Comparison of ENCODE assay signal across 2 cellular contexts in the genomic region with DNA sequence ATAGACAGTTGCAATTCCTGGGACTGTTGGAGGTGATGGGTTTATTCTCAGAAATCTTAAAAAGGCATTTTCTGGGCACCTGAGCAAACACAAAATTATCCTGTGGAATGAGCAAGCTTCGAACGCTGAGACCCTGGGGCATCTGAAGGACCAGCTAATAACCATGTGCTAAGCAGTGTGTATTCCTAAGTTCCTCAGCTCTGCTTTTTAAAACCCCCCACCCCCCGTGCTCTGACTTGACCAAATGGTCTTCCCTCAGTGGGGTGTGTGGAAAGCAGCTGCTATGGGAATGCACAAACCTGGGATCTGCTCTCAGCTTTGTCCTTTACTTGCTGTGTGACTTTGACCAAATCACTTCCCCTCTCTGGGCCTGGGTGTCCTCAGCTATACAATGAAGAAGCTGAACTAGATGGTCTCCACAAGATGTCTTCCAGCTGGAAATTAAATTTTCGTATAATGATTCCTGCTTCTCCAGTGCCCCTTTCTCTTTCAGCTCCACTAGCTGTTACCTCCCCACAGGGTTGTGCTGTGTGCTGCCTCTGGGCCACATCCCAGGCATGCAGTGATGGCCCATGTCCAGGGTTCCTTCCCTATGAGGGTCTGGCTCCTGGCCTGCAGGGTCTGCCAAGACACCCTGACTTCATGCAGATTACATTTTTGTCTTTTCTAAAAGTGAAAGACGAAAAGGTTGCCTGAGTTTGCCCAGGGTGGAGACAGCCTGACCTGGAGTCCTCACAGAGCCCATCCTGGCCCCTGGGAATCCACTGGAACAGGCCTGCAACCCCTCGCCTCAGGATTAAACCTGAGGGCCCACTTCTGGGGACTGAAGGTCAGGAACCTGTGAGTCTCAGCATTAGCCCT.
TF ChIP-seq lines count a peak whose summit lies in the region.

No MANE protein-coding gene starts in this region.

TF ChIP-seq in A549, 52 proteins besides CTCF, POLR2A, EP300 and RAD21:
- no peak for TF ChIP-seq ESRRA (IDR thresholded peaks at IDR 0.05; ENCODE audit: borderline replicate concordance, low read length)
- TF ChIP-seq RNF2 (IDR thresholded peaks at IDR 0.05; ENCODE audit: borderline replicate concordance, low read depth), result no peak
- no peak for TF ChIP-seq NFE2L2 (conservative IDR thresholded peaks at IDR 0.05; ENCODE audit: low read length)
- no peak for TF ChIP-seq RARB (CRISPR knock-in tag; IDR thresholded peaks at IDR 0.05)
- no peak for TF ChIP-seq HOXB13 (CRISPR knock-in tag; IDR thresholded peaks at IDR 0.05; ENCODE audit: low read depth)

TF ChIP-seq in K562, 482 proteins besides CTCF, POLR2A, EP300 and RAD21:
- TF ChIP-seq POLR3A (IDR thresholded peaks at IDR 0.05; ENCODE audit: borderline replicate concordance, extremely low read depth, insufficient read depth, insufficient read length), result no peak
- no peak for TF ChIP-seq BHLHE40 (IDR thresholded peaks at IDR 0.05; ENCODE audit: low read length)
- TF ChIP-seq, protein P1, sequence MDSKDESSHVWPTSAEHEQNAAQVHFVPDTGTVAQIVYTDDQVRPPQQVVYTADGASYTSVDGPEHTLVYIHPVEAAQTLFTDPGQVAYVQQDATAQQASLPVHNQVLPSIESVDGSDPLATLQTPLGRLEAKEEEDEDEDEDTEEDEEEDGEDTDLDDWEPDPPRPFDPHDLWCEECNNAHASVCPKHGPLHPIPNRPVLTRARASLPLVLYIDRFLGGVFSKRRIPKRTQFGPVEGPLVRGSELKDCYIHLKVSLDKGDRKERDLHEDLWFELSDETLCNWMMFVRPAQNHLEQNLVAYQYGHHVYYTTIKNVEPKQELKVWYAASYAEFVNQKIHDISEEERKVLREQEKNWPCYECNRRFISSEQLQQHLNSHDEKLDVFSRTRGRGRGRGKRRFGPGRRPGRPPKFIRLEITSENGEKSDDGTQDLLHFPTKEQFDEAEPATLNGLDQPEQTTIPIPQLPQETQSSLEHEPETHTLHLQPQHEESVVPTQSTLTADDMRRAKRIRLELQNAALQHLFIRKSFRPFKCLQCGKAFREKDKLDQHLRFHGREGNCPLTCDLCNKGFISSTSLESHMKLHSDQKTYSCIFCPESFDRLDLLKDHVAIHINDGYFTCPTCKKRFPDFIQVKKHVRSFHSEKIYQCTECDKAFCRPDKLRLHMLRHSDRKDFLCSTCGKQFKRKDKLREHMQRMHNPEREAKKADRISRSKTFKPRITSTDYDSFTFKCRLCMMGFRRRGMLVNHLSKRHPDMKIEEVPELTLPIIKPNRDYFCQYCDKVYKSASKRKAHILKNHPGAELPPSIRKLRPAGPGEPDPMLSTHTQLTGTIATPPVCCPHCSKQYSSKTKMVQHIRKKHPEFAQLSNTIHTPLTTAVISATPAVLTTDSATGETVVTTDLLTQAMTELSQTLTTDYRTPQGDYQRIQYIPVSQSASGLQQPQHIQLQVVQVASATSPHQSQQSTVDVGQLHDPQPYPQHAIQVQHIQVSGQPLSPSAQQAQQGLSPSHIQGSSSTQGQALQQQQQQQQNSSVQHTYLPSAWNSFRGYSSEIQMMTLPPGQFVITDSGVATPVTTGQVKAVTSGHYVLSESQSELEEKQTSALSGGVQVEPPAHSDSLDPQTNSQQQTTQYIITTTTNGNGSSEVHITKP (IDR thresholded peaks at IDR 0.05; ENCODE audit: partially characterized antibody), result no peak
- no peak for TF ChIP-seq ZNF561 (CRISPR knock-in tag; conservative IDR thresholded peaks at IDR 0.05)
- TF ChIP-seq, protein P2, sequence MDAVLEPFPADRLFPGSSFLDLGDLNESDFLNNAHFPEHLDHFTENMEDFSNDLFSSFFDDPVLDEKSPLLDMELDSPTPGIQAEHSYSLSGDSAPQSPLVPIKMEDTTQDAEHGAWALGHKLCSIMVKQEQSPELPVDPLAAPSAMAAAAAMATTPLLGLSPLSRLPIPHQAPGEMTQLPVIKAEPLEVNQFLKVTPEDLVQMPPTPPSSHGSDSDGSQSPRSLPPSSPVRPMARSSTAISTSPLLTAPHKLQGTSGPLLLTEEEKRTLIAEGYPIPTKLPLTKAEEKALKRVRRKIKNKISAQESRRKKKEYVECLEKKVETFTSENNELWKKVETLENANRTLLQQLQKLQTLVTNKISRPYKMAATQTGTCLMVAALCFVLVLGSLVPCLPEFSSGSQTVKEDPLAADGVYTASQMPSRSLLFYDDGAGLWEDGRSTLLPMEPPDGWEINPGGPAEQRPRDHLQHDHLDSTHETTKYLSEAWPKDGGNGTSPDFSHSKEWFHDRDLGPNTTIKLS (IDR thresholded peaks at IDR 0.05; ENCODE audit: borderline replicate concordance, low read depth), result no peak
- TF ChIP-seq ZNF217 (CRISPR knock-in tag; IDR thresholded peaks at IDR 0.05), result 0 out of 2 replicates have a peak, but pooled peaks have one; percentile 64
- TF ChIP-seq EHMT2 (IDR thresholded peaks at IDR 0.05), result no peak
- peak; percentile 83 for TF ChIP-seq ZFP36 (IDR thresholded peaks at IDR 0.05; ENCODE audit: low read depth, low read length, partially characterized antibody)
- TF ChIP-seq FOXJ2 (tag; IDR thresholded peaks at IDR 0.05), result no peak
- TF ChIP-seq SMAD4 (CRISPR knock-in tag; conservative IDR thresholded peaks at IDR 0.05), result 0 out of 2 replicates have a peak, but pooled peaks have one; percentile 29
- TF ChIP-seq ZNF586 (CRISPR knock-in tag; conservative IDR thresholded peaks at IDR 0.05), result no peak
- TF ChIP-seq ZNF41 (CRISPR knock-in tag; conservative IDR thresholded peaks at IDR 0.05), result no peak
- TF ChIP-seq, protein P3, sequence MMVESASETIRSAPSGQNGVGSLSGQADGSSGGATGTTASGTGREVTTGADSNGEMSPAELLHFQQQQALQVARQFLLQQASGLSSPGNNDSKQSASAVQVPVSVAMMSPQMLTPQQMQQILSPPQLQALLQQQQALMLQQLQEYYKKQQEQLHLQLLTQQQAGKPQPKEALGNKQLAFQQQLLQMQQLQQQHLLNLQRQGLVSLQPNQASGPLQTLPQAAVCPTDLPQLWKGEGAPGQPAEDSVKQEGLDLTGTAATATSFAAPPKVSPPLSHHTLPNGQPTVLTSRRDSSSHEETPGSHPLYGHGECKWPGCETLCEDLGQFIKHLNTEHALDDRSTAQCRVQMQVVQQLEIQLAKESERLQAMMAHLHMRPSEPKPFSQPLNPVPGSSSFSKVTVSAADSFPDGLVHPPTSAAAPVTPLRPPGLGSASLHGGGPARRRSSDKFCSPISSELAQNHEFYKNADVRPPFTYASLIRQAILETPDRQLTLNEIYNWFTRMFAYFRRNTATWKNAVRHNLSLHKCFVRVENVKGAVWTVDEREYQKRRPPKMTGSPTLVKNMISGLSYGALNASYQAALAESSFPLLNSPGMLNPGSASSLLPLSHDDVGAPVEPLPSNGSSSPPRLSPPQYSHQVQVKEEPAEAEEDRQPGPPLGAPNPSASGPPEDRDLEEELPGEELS (CRISPR knock-in tag; IDR thresholded peaks at IDR 0.05; ENCODE audit: borderline replicate concordance), result peak; percentile 21; the same call in 1 of the 2 replicates
- TF ChIP-seq SMARCA4 (IDR thresholded peaks at IDR 0.05), result no peak
- no peak for TF ChIP-seq POLR2AphosphoS2 (IDR thresholded peaks at IDR 0.05; ENCODE audit: low read length)
- TF ChIP-seq, protein P4, sequence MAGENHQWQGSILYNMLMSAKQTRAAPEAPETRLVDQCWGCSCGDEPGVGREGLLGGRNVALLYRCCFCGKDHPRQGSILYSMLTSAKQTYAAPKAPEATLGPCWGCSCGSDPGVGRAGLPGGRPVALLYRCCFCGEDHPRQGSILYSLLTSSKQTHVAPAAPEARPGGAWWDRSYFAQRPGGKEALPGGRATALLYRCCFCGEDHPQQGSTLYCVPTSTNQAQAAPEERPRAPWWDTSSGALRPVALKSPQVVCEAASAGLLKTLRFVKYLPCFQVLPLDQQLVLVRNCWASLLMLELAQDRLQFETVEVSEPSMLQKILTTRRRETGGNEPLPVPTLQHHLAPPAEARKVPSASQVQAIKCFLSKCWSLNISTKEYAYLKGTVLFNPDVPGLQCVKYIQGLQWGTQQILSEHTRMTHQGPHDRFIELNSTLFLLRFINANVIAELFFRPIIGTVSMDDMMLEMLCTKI (IDR thresholded peaks at IDR 0.05; ENCODE audit: partially characterized antibody), result no peak
- TF ChIP-seq EWSR1 (IDR thresholded peaks at IDR 0.05; ENCODE audit: borderline replicate concordance, low read depth, partially characterized antibody), result no peak
- TF ChIP-seq, protein P5, sequence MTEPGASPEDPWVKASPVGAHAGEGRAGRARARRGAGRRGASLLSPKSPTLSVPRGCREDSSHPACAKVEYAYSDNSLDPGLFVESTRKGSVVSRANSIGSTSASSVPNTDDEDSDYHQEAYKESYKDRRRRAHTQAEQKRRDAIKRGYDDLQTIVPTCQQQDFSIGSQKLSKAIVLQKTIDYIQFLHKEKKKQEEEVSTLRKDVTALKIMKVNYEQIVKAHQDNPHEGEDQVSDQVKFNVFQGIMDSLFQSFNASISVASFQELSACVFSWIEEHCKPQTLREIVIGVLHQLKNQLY (CRISPR knock-in tag; conservative IDR thresholded peaks at IDR 0.05), result no peak
- TF ChIP-seq FOXP1 (CRISPR knock-in tag; IDR thresholded peaks at IDR 0.05), result no peak
- no peak for TF ChIP-seq TARDBP (IDR thresholded peaks at IDR 0.05)
- TF ChIP-seq, protein P6, sequence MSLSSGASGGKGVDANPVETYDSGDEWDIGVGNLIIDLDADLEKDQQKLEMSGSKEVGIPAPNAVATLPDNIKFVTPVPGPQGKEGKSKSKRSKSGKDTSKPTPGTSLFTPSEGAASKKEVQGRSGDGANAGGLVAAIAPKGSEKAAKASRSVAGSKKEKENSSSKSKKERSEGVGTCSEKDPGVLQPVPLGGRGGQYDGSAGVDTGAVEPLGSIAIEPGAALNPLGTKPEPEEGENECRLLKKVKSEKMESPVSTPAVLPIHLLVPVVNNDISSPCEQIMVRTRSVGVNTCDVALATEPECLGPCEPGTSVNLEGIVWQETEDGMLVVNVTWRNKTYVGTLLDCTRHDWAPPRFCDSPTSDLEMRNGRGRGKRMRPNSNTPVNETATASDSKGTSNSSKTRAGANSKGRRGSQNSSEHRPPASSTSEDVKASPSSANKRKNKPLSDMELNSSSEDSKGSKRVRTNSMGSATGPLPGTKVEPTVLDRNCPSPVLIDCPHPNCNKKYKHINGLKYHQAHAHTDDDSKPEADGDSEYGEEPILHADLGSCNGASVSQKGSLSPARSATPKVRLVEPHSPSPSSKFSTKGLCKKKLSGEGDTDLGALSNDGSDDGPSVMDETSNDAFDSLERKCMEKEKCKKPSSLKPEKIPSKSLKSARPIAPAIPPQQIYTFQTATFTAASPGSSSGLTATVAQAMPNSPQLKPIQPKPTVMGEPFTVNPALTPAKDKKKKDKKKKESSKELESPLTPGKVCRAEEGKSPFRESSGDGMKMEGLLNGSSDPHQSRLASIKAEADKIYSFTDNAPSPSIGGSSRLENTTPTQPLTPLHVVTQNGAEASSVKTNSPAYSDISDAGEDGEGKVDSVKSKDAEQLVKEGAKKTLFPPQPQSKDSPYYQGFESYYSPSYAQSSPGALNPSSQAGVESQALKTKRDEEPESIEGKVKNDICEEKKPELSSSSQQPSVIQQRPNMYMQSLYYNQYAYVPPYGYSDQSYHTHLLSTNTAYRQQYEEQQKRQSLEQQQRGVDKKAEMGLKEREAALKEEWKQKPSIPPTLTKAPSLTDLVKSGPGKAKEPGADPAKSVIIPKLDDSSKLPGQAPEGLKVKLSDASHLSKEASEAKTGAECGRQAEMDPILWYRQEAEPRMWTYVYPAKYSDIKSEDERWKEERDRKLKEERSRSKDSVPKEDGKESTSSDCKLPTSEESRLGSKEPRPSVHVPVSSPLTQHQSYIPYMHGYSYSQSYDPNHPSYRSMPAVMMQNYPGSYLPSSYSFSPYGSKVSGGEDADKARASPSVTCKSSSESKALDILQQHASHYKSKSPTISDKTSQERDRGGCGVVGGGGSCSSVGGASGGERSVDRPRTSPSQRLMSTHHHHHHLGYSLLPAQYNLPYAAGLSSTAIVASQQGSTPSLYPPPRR (CRISPR knock-in tag; IDR thresholded peaks at IDR 0.05; ENCODE audit: borderline replicate concordance), result no peak
- TF ChIP-seq RBM25 (IDR thresholded peaks at IDR 0.05; ENCODE audit: low read depth, low read length, severe bottlenecking), result peak; percentile 78
- peak; percentile 13 to 24; a peak in 1 of 4 replicates for TF ChIP-seq KDM1A (IDR thresholded peaks at IDR 0.05)
- TF ChIP-seq JUN (IDR thresholded peaks at IDR 0.05; ENCODE audit: borderline replicate concordance, low read depth, low read length), result no peak
- no peak for TF ChIP-seq JUN (CRISPR knock-in tag; IDR thresholded peaks at IDR 0.05; ENCODE audit: borderline replicate concordance)
- TF ChIP-seq HIVEP1 (CRISPR knock-in tag; IDR thresholded peaks at IDR 0.05), result no peak
- TF ChIP-seq ZNF174 (CRISPR knock-in tag; IDR thresholded peaks at IDR 0.05), result no peak
- TF ChIP-seq BCOR (IDR thresholded peaks at IDR 0.05), result peak; percentile 54; the same call in 1 of the 2 replicates
- TF ChIP-seq SREBF2 (CRISPR knock-in tag; IDR thresholded peaks at IDR 0.05), result no peak
